ENCODE assay signal across 8 cellular contexts in the genomic region with DNA sequence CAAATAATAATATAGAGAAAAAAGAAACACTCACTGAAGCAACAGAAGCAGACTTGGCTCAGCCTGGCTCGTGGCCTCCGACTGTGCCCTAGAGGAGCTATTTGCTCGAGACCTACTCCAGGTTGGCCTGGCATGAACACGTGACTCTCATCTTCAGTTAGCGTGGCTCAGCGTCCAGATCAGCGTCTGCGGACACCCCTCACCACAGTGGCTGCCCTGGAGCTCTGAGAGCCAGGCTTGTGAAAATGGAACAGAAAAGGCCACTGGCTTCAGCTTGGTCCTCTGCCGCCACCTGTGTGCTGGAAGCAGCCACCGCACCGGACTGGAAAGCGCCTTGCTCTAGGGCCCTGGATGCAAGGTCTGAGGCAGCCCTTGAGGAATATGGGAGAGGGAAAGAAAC.
DNase-seq lines count a peak whose midpoint lies in the region; ATAC-seq and TF ChIP-seq lines count a peak whose summit lies in the region.

No MANE protein-coding gene starts in this region.

- no peak overlapping the region for H3K4me3 Mint-ChIP-seq in HFFc6

- no peak overlapping the region for H3K23ac ChIP-seq in mesenchymal stem cell (ENCODE audit: low read length in 2 of 2)

- no peak overlapping the region for H4K8ac ChIP-seq in mesenchymal stem cell (ENCODE audit: low read length)

- no peak overlapping the region for H2AK5ac ChIP-seq in mesenchymal stem cell (ENCODE audit: low read length, severe bottlenecking)

- ATAC-seq in GM19455 (IDR thresholded peaks at IDR 0.05; ENCODE audit: unreplicated experiment), result no peak

- TF ChIP-seq CTCF in GM12873 (IDR thresholded peaks at IDR 0.05; ENCODE audit: insufficient read depth, low read depth, low read length, missing control alignments) (peak; percentile 73), HFFc6 (IDR thresholded peaks at IDR 0.05) (peak; percentile 10; the same call in 1 of the 2 replicates), stomach (IDR thresholded peaks at IDR 0.05) (no peak)

- H3K36me3 ChIP-seq in mesenchymal stem cell (ENCODE audit: control insufficient read depth in 1 of 2, insufficient read depth in 2 of 2, low read depth in 1 of 2, low read length in 2 of 2) (no peaks in the 10 kb centered on the region), stomach (no peaks in the 10 kb centered on the region)

- H2BK12ac ChIP-seq in mesenchymal stem cell (ENCODE audit: low read length in 2 of 2), result no peak overlapping the region

- H4K91ac ChIP-seq in mesenchymal stem cell (ENCODE audit: low read length), result no peak overlapping the region

- H3K27ac ChIP-seq in mesenchymal stem cell (ENCODE audit: low read length, poor library complexity, severe bottlenecking) (no peak overlapping the region), stomach (no peak overlapping the region)

- TF ChIP-seq EP300 in stomach (IDR thresholded peaks at IDR 0.05), result no peak

- in situ Hi-C loops in SK-MEL-5 (cut with HindIII; ENCODE audit: low pct_unique_long_range_greater_than_20kb, low sequenced_read_pairs), result no loop called here

- H2AFZ ChIP-seq in mesenchymal stem cell (ENCODE audit: low read depth, low read length), result no peak overlapping the region

- H3K4me1 ChIP-seq in mesenchymal stem cell (ENCODE audit: control insufficient read depth, insufficient read depth, low read depth, low read length) (no peaks in the 10 kb centered on the region), stomach (no peaks in the 10 kb centered on the region)

- H2BK15ac ChIP-seq in mesenchymal stem cell (ENCODE audit: low read depth, poor library complexity, severe bottlenecking), result no peak overlapping the region

- peaks cover 34% of the 10 kb centered on the region for H3K9me3 Mint-ChIP-seq in HFFc6

- no peak overlapping the region for H2BK5ac ChIP-seq in mesenchymal stem cell (ENCODE audit: low read depth, low read length, poor library complexity, severe bottlenecking)

- H3K4me2 ChIP-seq in mesenchymal stem cell (ENCODE audit: low read length, poor library complexity, severe bottlenecking), result no peak overlapping the region

- no peaks in the 10 kb centered on the region for H3K36me3 Mint-ChIP-seq in HFFc6 (ENCODE audit: low read depth)

- H3K9me3 ChIP-seq in mesenchymal stem cell (ENCODE audit: control insufficient read depth, low read length) (no peaks in the 10 kb centered on the region), stomach (peaks cover 0 to 28% (median 10%) of the 10 kb centered on the region in 4 donors)

- WGBS in mesenchymal stem cell, result 78% methylated on average over 12 of the region's 12 CpGs
- 54 to 71% (median 64%) methylated on average over 12 of the region's 12 CpGs for WGBS in stomach, 5 donors

- no peaks in the 10 kb centered on the region for H3K27me3 Mint-ChIP-seq in HFFc6 (ENCODE audit: insufficient read depth)

- H3K79me1 ChIP-seq in mesenchymal stem cell (replicated peaks; ENCODE audit: low read length, poor library complexity, severe bottlenecking), result no peaks in the 10 kb centered on the region

- DNase-seq in HFFc6 (no peak), SK-MEL-5 (ENCODE audit: low read depth, low spot score) (peak; percentile 15), mesenchymal stem cell (peak; percentile 3), NOMO-1 treated with dmso at 0.1 percent for 144 hours (lab: John Stamatoyannopoulos, UW; ENCODE audit: unreplicated experiment) (no peak), stomach (no peak)
- no peak for DNase-seq in activated CD4-positive, alpha-beta T cell treated with anti-CD3 and anti-CD28 coated beads for 1 hour

- no peak overlapping the region for H3K4me3 ChIP-seq in mesenchymal stem cell (ENCODE audit: insufficient read depth in 1 of 2, low read depth in 1 of 2, low read length in 2 of 2)
- no peak overlapping the region for H3K4me3 ChIP-seq in stomach

- no peak overlapping the region for H3K18ac ChIP-seq in mesenchymal stem cell (ENCODE audit: low read depth in 1 of 2, low read length in 2 of 2)

- no peak for TF ChIP-seq POLR2A in stomach (IDR thresholded peaks at IDR 0.05)

- H3K9ac ChIP-seq in mesenchymal stem cell (ENCODE audit: low read length), result no peak overlapping the region

- H3K14ac ChIP-seq in mesenchymal stem cell (ENCODE audit: low read length in 2 of 2), result no peak overlapping the region

- no peak overlapping the region for H2BK120ac ChIP-seq in mesenchymal stem cell (ENCODE audit: low read depth, low read length)

- no peak overlapping the region for H3K27ac Mint-ChIP-seq in HFFc6

- no peak overlapping the region for H3K4ac ChIP-seq in mesenchymal stem cell (ENCODE audit: low read depth in 1 of 2, low read length in 2 of 2)

- intact Hi-C loops in stomach (cut with DNase I; ENCODE audit: low total_unique reads), result no loop called here

- H3K27me3 ChIP-seq in mesenchymal stem cell (ENCODE audit: control insufficient read depth in 1 of 2, insufficient read depth in 1 of 2, low read length in 2 of 2) (no peaks in the 10 kb centered on the region), stomach (peaks cover 0 to 3% (median 0%) of the 10 kb centered on the region in 3 donors)

- H3K4me1 Mint-ChIP-seq in HFFc6 (ENCODE audit: low read depth), result no peaks in the 10 kb centered on the region

Comparison
In these comparisons a context has a peak if more than half of its experiments do, and no peak if none do; other contexts are left out.
1. CTCF ChIP-seq: peak in GM12873 (single experiment) and HFFc6 (single experiment); none in stomach (0 of 7).
2. DNase-seq: peak in SK-MEL-5 (single experiment) and mesenchymal stem cell (single experiment); none in HFFc6 (single experiment), NOMO-1 treated with dmso at 0.1 percent for 144 hours (single experiment), activated CD4-positive, alpha-beta T cell treated with anti-CD3 and anti-CD28 coated beads for 1 hour (single experiment) and stomach (single experiment).